ENCODE assay signal across 17 cellular contexts in the genomic region with DNA sequence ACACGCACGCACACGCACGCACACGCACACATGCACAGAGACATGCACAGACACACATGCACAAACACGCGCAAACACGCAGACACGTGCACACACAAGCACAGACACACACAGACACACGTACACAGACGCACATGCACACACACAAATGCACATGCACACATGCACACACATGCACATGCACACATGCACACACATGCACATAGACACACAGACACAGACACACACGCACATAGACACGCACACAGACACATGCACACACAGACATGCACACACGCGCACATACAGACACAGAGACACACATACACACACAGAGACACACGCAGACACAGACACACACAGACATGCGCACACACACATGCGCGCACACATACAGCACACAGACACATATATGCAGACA.
"Had no signal": no experiment of that assay in that cellular context is flagged by ENCODE, and none has a peak within 500 bp of the region (broad histone marks: within the 10 kb centered on the region; RNA-seq: fewer than 3 reads in every experiment).

No MANE protein-coding gene starts in this region.

- H3K27me3 ChIP-seq: esophagus squamous epithelium, right lobe of liver had no signal

- H3K4me1 ChIP-seq: right lobe of liver, tibial artery had no signal

- H3K36me3 ChIP-seq: esophagus squamous epithelium, right lobe of liver, tibial artery, WERI-Rb-1 had no signal

- DNase-seq: activated CD4-positive, alpha-beta memory T cell treated with anti-CD3 and anti-CD28 coated beads for 36 hours; activated CD4-positive, alpha-beta T cell treated with anti-CD3 and anti-CD28 coated beads for 36 hours; activated CD8-positive, alpha-beta memory T cell treated with anti-CD3 and anti-CD28 coated beads, Interleukin-2, amount 10 ng/mL, durations not matched to agents 7 days and 5 days; activated naive CD4-positive, alpha-beta T cell treated with anti-CD3 and anti-CD28 coated beads, Interleukin-2, amount 50 U/mL, for 16 hours; effector CD8-positive, alpha-beta T cell; esophagus squamous epithelium; mesendoderm; nephron progenitor cell; stimulated activated CD4-positive, alpha-beta T cell treated with anti-CD3 and anti-CD28 coated beads, Interleukin-1b, Interleukin-23, amount 100 ng/mL, for 48 hours had no signal

- H3K27me3 Mint-ChIP-seq: activated CD4-positive, alpha-beta memory T cell treated with anti-CD3 and anti-CD28 coated beads for 36 hours; activated CD4-positive, alpha-beta T cell treated with anti-CD3 and anti-CD28 coated beads for 36 hours; activated CD8-positive, alpha-beta memory T cell treated with anti-CD3 and anti-CD28 coated beads, Interleukin-2, amount 10 ng/mL, durations not matched to agents 7 days and 5 days; activated T-cell treated with anti-CD3 and anti-CD28 coated beads, Interleukin-2, amount 50 U/mL, for 24 hours; central memory CD8-positive, alpha-beta T cell had no signal

- H3K4me3 Mint-ChIP-seq: activated CD4-positive, alpha-beta memory T cell treated with anti-CD3 and anti-CD28 coated beads for 36 hours; activated CD4-positive, alpha-beta T cell treated with anti-CD3 and anti-CD28 coated beads for 36 hours; activated CD8-positive, alpha-beta memory T cell treated with anti-CD3 and anti-CD28 coated beads, Interleukin-2, amount 10 ng/mL, durations not matched to agents 7 days and 5 days; activated T-cell treated with anti-CD3 and anti-CD28 coated beads, Interleukin-2, amount 50 U/mL, for 24 hours; central memory CD8-positive, alpha-beta T cell; nephron progenitor cell; stimulated activated effector memory CD8-positive, alpha-beta T cell treated with anti-CD3 and anti-CD28 coated beads, Interleukin-12 subunit alpha, Interleukin-12 subunit beta, amount 100 ng/mL, for 72 hours had no signal

- H3K4me1 Mint-ChIP-seq: activated CD4-positive, alpha-beta T cell treated with anti-CD3 and anti-CD28 coated beads for 36 hours; activated CD8-positive, alpha-beta memory T cell treated with anti-CD3 and anti-CD28 coated beads, Interleukin-2, amount 10 ng/mL, durations not matched to agents 7 days and 5 days; central memory CD8-positive, alpha-beta T cell; stimulated activated effector memory CD8-positive, alpha-beta T cell treated with anti-CD3 and anti-CD28 coated beads, Interleukin-12 subunit alpha, Interleukin-12 subunit beta, amount 100 ng/mL, for 72 hours had no signal

- H3K27ac Mint-ChIP-seq: activated CD4-positive, alpha-beta memory T cell treated with anti-CD3 and anti-CD28 coated beads for 36 hours; activated CD4-positive, alpha-beta T cell treated with anti-CD3 and anti-CD28 coated beads for 36 hours; activated CD8-positive, alpha-beta memory T cell treated with anti-CD3 and anti-CD28 coated beads, Interleukin-2, amount 10 ng/mL, durations not matched to agents 7 days and 5 days; activated T-cell treated with anti-CD3 and anti-CD28 coated beads, Interleukin-2, amount 50 U/mL, for 24 hours; nephron progenitor cell; stimulated activated effector memory CD8-positive, alpha-beta T cell treated with anti-CD3 and anti-CD28 coated beads, Interleukin-12 subunit alpha, Interleukin-12 subunit beta, amount 100 ng/mL, for 72 hours had no signal

- H3K9me3 ChIP-seq: esophagus squamous epithelium, psoas muscle, right lobe of liver, tibial artery had no signal

- H3K9me3 Mint-ChIP-seq: activated CD4-positive, alpha-beta memory T cell treated with anti-CD3 and anti-CD28 coated beads for 36 hours; activated T-cell treated with anti-CD3 and anti-CD28 coated beads, Interleukin-2, amount 50 U/mL, for 24 hours; central memory CD8-positive, alpha-beta T cell; nephron progenitor cell; stimulated activated effector memory CD8-positive, alpha-beta T cell treated with anti-CD3 and anti-CD28 coated beads, Interleukin-12 subunit alpha, Interleukin-12 subunit beta, amount 100 ng/mL, for 72 hours had no signal

- H3K36me3 Mint-ChIP-seq: activated CD4-positive, alpha-beta memory T cell treated with anti-CD3 and anti-CD28 coated beads for 36 hours; activated CD8-positive, alpha-beta memory T cell treated with anti-CD3 and anti-CD28 coated beads, Interleukin-2, amount 10 ng/mL, durations not matched to agents 7 days and 5 days; stimulated activated effector memory CD8-positive, alpha-beta T cell treated with anti-CD3 and anti-CD28 coated beads, Interleukin-12 subunit alpha, Interleukin-12 subunit beta, amount 100 ng/mL, for 72 hours had no signal

- H3K4me3 ChIP-seq: esophagus squamous epithelium, psoas muscle, right lobe of liver, tibial artery had no signal

- ATAC-seq: activated CD4-positive, alpha-beta T cell treated with anti-CD3 and anti-CD28 coated beads for 36 hours; activated CD8-positive, alpha-beta memory T cell treated with anti-CD3 and anti-CD28 coated beads, Interleukin-2, amount 10 ng/mL, durations not matched to agents 7 days and 5 days; right lobe of liver; SK-N-SH treated with all-trans-retinoic acid at 6 μM for 48 hours; stimulated activated effector memory CD8-positive, alpha-beta T cell treated with anti-CD3 and anti-CD28 coated beads, Interleukin-12 subunit alpha, Interleukin-12 subunit beta, amount 100 ng/mL, for 72 hours had no signal

- H3K27ac ChIP-seq: esophagus squamous epithelium, psoas muscle, right lobe of liver, tibial artery, WERI-Rb-1 had no signal
